In genomic region chr19:18897108-18898029, GRCh38 we compare ENCODE assay signal across 21 cellular contexts. TPM values are rescaled to one million over a fixed set of nuclear protein-coding genes. Genes with fewer than 3 reads are reported as not detected.
DNase-seq lines count a peak whose midpoint lies in the region; ATAC-seq and TF ChIP-seq lines count a peak whose summit lies in the region.
"Had no signal": no experiment of that assay in that cellular context is flagged by ENCODE, and none has a peak within 500 bp of the region (broad histone marks: within the 10 kb centered on the region; RNA-seq: fewer than 3 reads in every experiment).

No MANE protein-coding gene starts in this region.

- CTCF ChIA-PET in WTC11 (lab: Charles Lee): interaction anchor here (0.6 to 3.5 kb wide), 4 partner anchors 22 to 101 kb away, joined by 3 to 35 read pairs (median 4); partner anchors contain the start of genes COPE and DDX49

- H3K4me3 ChIP-seq in psoas muscle: no peak overlapping the region
- H3K4me3 ChIP-seq: adrenal gland, hepatocyte had no signal

- H3K9me3 Mint-ChIP-seq in T-helper 2 cell treated with Interferon-gamma antibody and Interleukin-4, amounts not matched to agents 5 μg/mL and 100 μg/mL, for 36 hours: no peaks in the 10 kb centered on the region
- H3K9me3 Mint-ChIP-seq in WTC11: no peaks in the 10 kb centered on the region

- peak overlapping the region; percentile 39 for H3K4me3 Mint-ChIP-seq in T-helper 2 cell treated with Interferon-gamma antibody and Interleukin-4, amounts not matched to agents 5 μg/mL and 100 μg/mL, for 36 hours
- H3K4me3 Mint-ChIP-seq in WTC11: peak overlapping the region; percentile 80

- TF ChIP-seq CTCF in WTC11 (IDR thresholded peaks at IDR 0.05) (no peak), psoas muscle (IDR thresholded peaks at IDR 0.05) (no peak)

- POLR2A ChIA-PET in WTC11 (lab: Charles Lee): no interaction called here

- 94 to 95% (median 94%) methylated on average over 24 of the region's 24 CpGs for WGBS in psoas muscle, 3 donors

- peaks cover 2% of the 10 kb centered on the region for H3K36me3 Mint-ChIP-seq in T-helper 2 cell treated with Interferon-gamma antibody and Interleukin-4, amounts not matched to agents 5 μg/mL and 100 μg/mL, for 36 hours (ENCODE audit: low read depth)
- H3K36me3 Mint-ChIP-seq in WTC11: peaks cover 5% of the 10 kb centered on the region; the same call in 1 of the 2 replicates

- peaks cover 3% of the 10 kb centered on the region for H3K27me3 ChIP-seq in layer of hippocampus (ENCODE audit: control insufficient read depth, insufficient read depth, low read length)
- no peaks in the 10 kb centered on the region for H3K27me3 ChIP-seq in psoas muscle (ENCODE audit: insufficient read depth in 3 of 3, low read length in 2 of 3)

- peaks cover 0 to 26% of the 10 kb centered on the region in 2 donors for H3K36me3 ChIP-seq in psoas muscle (ENCODE audit: insufficient read depth in 1 of 2, low read depth in 1 of 2)

- H3K4me1 Mint-ChIP-seq in T-helper 2 cell treated with Interferon-gamma antibody and Interleukin-4, amounts not matched to agents 5 μg/mL and 100 μg/mL, for 36 hours (ENCODE audit: low read depth): peaks cover 2% of the 10 kb centered on the region
- H3K4me1 Mint-ChIP-seq in WTC11: no peaks in the 10 kb centered on the region

- peaks cover 30% of the 10 kb centered on the region for H3K27me3 Mint-ChIP-seq in T-helper 2 cell treated with Interferon-gamma antibody and Interleukin-4, amounts not matched to agents 5 μg/mL and 100 μg/mL, for 36 hours (ENCODE audit: low read depth)
- peaks cover 16% of the 10 kb centered on the region for H3K27me3 Mint-ChIP-seq in WTC11 (ENCODE audit: low read depth)

- DNase-seq in T-helper 2 cell treated with Interferon-gamma antibody and Interleukin-4, amounts not matched to agents 5 μg/mL and 100 μg/mL, for 36 hours (ENCODE audit: low spot score): no peak
- DNase-seq in T-helper 2 cell (no peak), WTC11 (ENCODE audit: low spot score) (no peak), psoas muscle (no peak), NCI-H526 (lab: John Stamatoyannopoulos, UW) (no peak), iPS-NIHi7 (ENCODE audit: extremely low spot score) (no peak)
- DNase-seq: activated CD4-positive, alpha-beta T cell treated with anti-CD3 and anti-CD28 coated beads, Interleukin-2, amount 50 U/mL, for 48 hours; adrenal gland; cerebellar nuclear complex; Kasumi-1; kidney glomerular epithelial cell; NCI-H1105; NCI-H526 treated with DMSO at 0.1 percent for 48 hours; stimulated activated CD4-positive, alpha-beta T cell treated with anti-CD3 and anti-CD28 coated beads, Interleukin-4, amount 100 ng/mL, for 4 hours; stimulated activated CD8-positive, alpha-beta memory T cell treated with anti-CD3 and anti-CD28 coated beads, Interleukin-4, amount 100 ng/mL, for 48 hours had no signal

- H3K27ac ChIP-seq in layer of hippocampus (ENCODE audit: low read depth, low read length): peak overlapping the region; percentile 85
- H3K27ac ChIP-seq in psoas muscle: peak overlapping the region; percentile 16
- H3K27ac ChIP-seq: adrenal gland, hepatocyte, parathyroid adenoma, SK-N-MC had no signal

- H3K27ac Mint-ChIP-seq in T-helper 2 cell treated with Interferon-gamma antibody and Interleukin-4, amounts not matched to agents 5 μg/mL and 100 μg/mL, for 36 hours: no peak overlapping the region
- no peak overlapping the region for H3K27ac Mint-ChIP-seq in WTC11

- ATAC-seq in WTC11: no peak
- no peak for ATAC-seq in psoas muscle
- ATAC-seq in HG02623 (IDR thresholded peaks at IDR 0.05; ENCODE audit: unreplicated experiment): no peak

- H3K9me3 ChIP-seq in psoas muscle: no peaks in the 10 kb centered on the region
- H3K9me3 ChIP-seq: adrenal gland, tibial nerve had no signal

- intact Hi-C loops in psoas muscle (cut with DNase I): no loop called here

- peaks cover 14% of the 10 kb centered on the region for H3K4me1 ChIP-seq in psoas muscle

TF ChIP-seq in WTC11, 78 proteins besides CTCF, POLR2A, EP300 and RAD21:
- TF ChIP-seq, protein P1, sequence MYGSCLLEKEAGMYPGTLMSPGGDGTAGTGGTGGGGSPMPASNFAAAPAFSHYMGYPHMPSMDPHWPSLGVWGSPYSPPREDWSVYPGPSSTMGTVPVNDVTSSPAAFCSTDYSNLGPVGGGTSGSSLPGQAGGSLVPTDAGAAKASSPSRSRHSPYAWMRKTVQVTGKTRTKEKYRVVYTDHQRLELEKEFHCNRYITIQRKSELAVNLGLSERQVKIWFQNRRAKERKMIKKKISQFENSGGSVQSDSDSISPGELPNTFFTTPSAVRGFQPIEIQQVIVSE (CRISPR knock-in tag; IDR thresholded peaks at IDR 0.05; ENCODE audit: borderline replicate concordance): no peak
- TF ChIP-seq GTF2I (CRISPR knock-in tag; conservative IDR thresholded peaks at IDR 0.05) (peak; percentile 66), RELA (CRISPR knock-in tag; IDR thresholded peaks at IDR 0.05; ENCODE audit: borderline replicate concordance) (no peak), AFF4 (CRISPR knock-in tag; IDR thresholded peaks at IDR 0.05; ENCODE audit: borderline replicate concordance) (no peak), ZNF671 (CRISPR knock-in tag; IDR thresholded peaks at IDR 0.05) (no peak), FOXK1 (CRISPR knock-in tag; IDR thresholded peaks at IDR 0.05) (no peak), ZNF121 (CRISPR knock-in tag; IDR thresholded peaks at IDR 0.05) (0 out of 2 replicates have a peak, but pooled peaks have one; percentile 31), ARID4B (CRISPR knock-in tag; IDR thresholded peaks at IDR 0.05; ENCODE audit: borderline replicate concordance) (no peak), ZNF219 (CRISPR knock-in tag; IDR thresholded peaks at IDR 0.05; ENCODE audit: borderline replicate concordance) (no peak)

RNA-seq across cellular contexts. Expression of gene CERS1, which starts 1.4 kb away (rescaled TPM):
- 14.7 to 24.5 TPM (median 22.6 TPM) in 3 replicates for total RNA-seq in WTC11 (2021)
- 1 to 10 TPM; 4.3 to 6.4 (median 5.3) TPM for total RNA-seq in psoas muscle
- polyA plus RNA-seq in psoas muscle: 1 to 10 TPM; 2.1 to 4.6 (median 4.0) TPM

RNA-seq across cellular contexts. Expression of gene COPE, which starts 21.8 kb away (rescaled TPM):
- total RNA-seq in WTC11 (2021): 224 to 240 TPM (median 228 TPM) in 3 replicates
- total RNA-seq in psoas muscle: 100 to 1,000 TPM in 3 of 4 donors, 10 to 100 TPM in 1; 91.5 to 110 (median 105) TPM
- polyA plus RNA-seq in psoas muscle: 100 to 1,000 TPM; 117 to 173 (median 130) TPM

RNA-seq across cellular contexts. Expression of gene DDX49, which starts 22.1 kb away (rescaled TPM):
- 30.1 to 47.9 TPM (median 36.4 TPM) in 3 replicates for total RNA-seq in WTC11 (2021)
- 10 to 100 TPM; 27.2 to 35.3 (median 30.3) TPM for total RNA-seq in psoas muscle
- polyA plus RNA-seq in psoas muscle: 10 to 100 TPM; 47.2 to 73.1 (median 47.7) TPM

RNA-seq across cellular contexts. Expression of gene HOMER3, which starts 43.6 kb away (rescaled TPM):
- total RNA-seq in WTC11 (2021): 28.2 to 32.4 TPM (median 32.2 TPM) in 3 replicates
- total RNA-seq in psoas muscle: 10 to 100 TPM; 61.4 to 77.9 (median 67.7) TPM
- polyA plus RNA-seq in psoas muscle: 10 to 100 TPM; 72.9 to 86.2 (median 83.1) TPM
